In the genomic region with DNA sequence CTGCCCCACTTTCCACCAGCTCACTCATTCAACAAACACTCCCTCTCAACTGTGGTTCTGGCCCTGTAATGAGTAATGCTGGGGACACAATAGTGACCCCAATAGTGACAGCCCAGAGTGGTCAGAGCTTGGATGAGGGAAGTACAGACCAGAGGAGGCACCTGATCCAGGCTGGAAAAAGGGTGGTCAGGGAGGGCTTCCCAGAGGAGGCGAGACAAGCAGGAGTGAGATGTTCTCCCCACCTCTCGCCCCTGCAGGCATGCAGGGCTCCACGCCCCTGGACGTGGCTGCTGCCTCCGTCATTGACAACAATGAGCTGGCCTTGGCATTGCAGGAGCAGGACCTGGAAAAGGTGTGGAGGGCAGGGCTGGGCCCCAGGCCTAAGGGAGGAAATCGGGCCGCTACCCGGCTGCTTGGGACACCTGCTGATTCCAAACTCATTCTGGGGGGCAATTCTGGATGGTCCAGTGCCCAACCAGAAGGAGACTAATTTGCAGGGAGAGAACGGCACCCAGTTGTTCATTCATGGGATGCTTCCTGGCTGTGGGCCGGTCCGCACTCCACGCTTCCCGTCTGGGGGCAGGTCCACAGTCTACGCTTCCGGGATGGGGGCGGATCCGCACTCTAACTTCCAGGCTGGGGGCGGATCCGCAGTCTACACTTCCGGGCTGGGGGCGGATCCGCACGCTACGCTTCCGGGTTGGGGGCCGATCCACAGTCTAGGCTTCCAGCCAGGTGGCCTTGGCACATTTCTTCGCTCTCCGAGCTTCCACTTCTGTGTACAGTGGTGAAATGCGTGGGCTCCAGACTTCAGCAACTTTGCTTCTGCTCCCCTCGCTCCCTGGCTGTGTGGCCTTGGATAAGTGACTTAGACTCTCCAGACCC, we compare ENCODE assay signal across 15 cellular contexts.
DNase-seq lines count a peak whose midpoint lies in the region; ATAC-seq and TF ChIP-seq lines count a peak whose summit lies in the region.
"Had no signal": no experiment of that assay in that cellular context is flagged by ENCODE, and none has a peak within 500 bp of the region (broad histone marks: within the 10 kb centered on the region; RNA-seq: fewer than 3 reads in every experiment).

No MANE protein-coding gene starts in this region.

- DNase-seq in right cardiac atrium: peak; percentile 39 to 72 (median 70)
- no peak for DNase-seq in right atrium auricular region (ENCODE audit: low spot score)
- peak; percentile 85 for DNase-seq in NCI-H69 (lab: John Stamatoyannopoulos, UW)
- DNase-seq in NCI-H2171 treated with DMSO at 0.1 percent for 48 hours (lab: John Stamatoyannopoulos, UW): no peak
- no peak for DNase-seq in natural killer cell
- no peak for DNase-seq in HuH-7 (ENCODE audit: low spot score)
- DNase-seq: CD4-positive, CD25-positive, alpha-beta regulatory T cell; H7; MV-4-11; NCI-H1417 treated with DMSO at 0.1 percent for 48 hours; NCI-H1930; PC-3 had no signal

- ATAC-seq in right cardiac atrium (peak in 1 of 2 donors; percentile 46), esophagus mucosa (peak; percentile 12), natural killer cell (no peak)
- ATAC-seq: PC-3 had no signal

- H3K27me3 ChIP-seq in right cardiac atrium (ENCODE audit: control insufficient read depth, insufficient read depth) (no peaks in the 10 kb centered on the region), right atrium auricular region (no peaks in the 10 kb centered on the region)

- intact Hi-C loops in right cardiac atrium (cut with DNase I): no loop called here
- intact Hi-C loops in natural killer cell (cut with micrococcal nuclease): no loop called here

- H3K36me3 ChIP-seq in right atrium auricular region: no peaks in the 10 kb centered on the region
- H3K36me3 ChIP-seq: SJSA1 had no signal

- H3K4me1 ChIP-seq in right cardiac atrium (ENCODE audit: control insufficient read depth, insufficient read depth, low read length): no peaks in the 10 kb centered on the region
- H3K4me1 ChIP-seq in right atrium auricular region: no peaks in the 10 kb centered on the region
- H3K4me1 ChIP-seq: SJSA1 had no signal

- 75% methylated on average over 30 of the region's 30 CpGs for WGBS in right cardiac atrium

- no peak overlapping the region for H3K27ac Mint-ChIP-seq in natural killer cell
- H3K27ac Mint-ChIP-seq: B cell; CD4-positive, CD25-positive, alpha-beta regulatory T cell had no signal

- H3K27ac ChIP-seq in right cardiac atrium (ENCODE audit: low read length): no peak overlapping the region
- no peak overlapping the region for H3K27ac ChIP-seq in right atrium auricular region
- H3K27ac ChIP-seq: SJSA1 had no signal

- H3K4me3 ChIP-seq in right cardiac atrium (ENCODE audit: low read length): no peak overlapping the region
- no peak overlapping the region for H3K4me3 ChIP-seq in right atrium auricular region
- H3K4me3 ChIP-seq: SJSA1 had no signal

- H3K4me1 Mint-ChIP-seq in natural killer cell: no peaks in the 10 kb centered on the region
- H3K4me1 Mint-ChIP-seq: CD4-positive, CD25-positive, alpha-beta regulatory T cell had no signal

- no peak overlapping the region for H3K4me3 Mint-ChIP-seq in natural killer cell
- H3K4me3 Mint-ChIP-seq: B cell; CD4-positive, CD25-positive, alpha-beta regulatory T cell had no signal

- peaks cover 3 to 8% of the 10 kb centered on the region in 2 donors for H3K27me3 Mint-ChIP-seq in natural killer cell (ENCODE audit: low read depth in 2 of 2)
- H3K27me3 Mint-ChIP-seq: B cell; CD4-positive, CD25-positive, alpha-beta regulatory T cell had no signal

- no peaks in the 10 kb centered on the region for H3K9me3 Mint-ChIP-seq in natural killer cell

- H3K36me3 Mint-ChIP-seq in natural killer cell: no peaks in the 10 kb centered on the region
- H3K36me3 Mint-ChIP-seq: CD4-positive, CD25-positive, alpha-beta regulatory T cell had no signal

- no peak for TF ChIP-seq CTCF in right atrium auricular region (IDR thresholded peaks at IDR 0.05)
- TF ChIP-seq CTCF in natural killer cell (IDR thresholded peaks at IDR 0.05): no peak

- H3K9me3 ChIP-seq in right cardiac atrium (ENCODE audit: control insufficient read depth, low read length) (no peaks in the 10 kb centered on the region), right atrium auricular region (no peaks in the 10 kb centered on the region)
- H3K9me3 ChIP-seq: SJSA1 had no signal

Comparison
In these comparisons a context has a peak if more than half of its experiments do, and no peak if none do; other contexts are left out.
1. DNase-seq: peak in right cardiac atrium (3 of 3) and NCI-H69 (single experiment); none in right atrium auricular region (single experiment), NCI-H2171 treated with DMSO at 0.1 percent for 48 hours (single experiment), natural killer cell (single experiment) and HuH-7 (single experiment).